8 cellular contexts compared by ENCODE assay signal in genomic region chr4:70703695-70704332, GRCh38. TPM values are rescaled to one million over a fixed set of nuclear protein-coding genes. Genes with fewer than 3 reads are reported as not detected.
A peak's percentile ranks its signal among the peaks of the same experiment; 100 is the strongest.
DNase-seq lines count a peak whose midpoint lies in the region; ATAC-seq and TF ChIP-seq lines count a peak whose summit lies in the region.

No MANE protein-coding gene starts in this region.

- H3K4me1 Mint-ChIP-seq in T-helper 2 cell treated with Interferon-gamma antibody and Interleukin-4, amounts not matched to agents 5 μg/mL and 100 μg/mL, for 36 hours (ENCODE audit: low read depth) = peaks cover 25% of the 10 kb centered on the region
- H3K4me1 Mint-ChIP-seq in activated T-cell treated with anti-CD3 and anti-CD28 coated beads, Interleukin-2, amount 50 U/mL, for 72 hours (ENCODE audit: low read depth) = peaks cover 26% of the 10 kb centered on the region

- intact Hi-C loops in head of caudate nucleus (cut with DNase I) (loop anchor here (2.0 to 10.0 kb wide), 2 partner anchors 15 to 291 kb away; partner anchors contain the start of genes DCK and UTP3), prostate gland (cut with DNase I) (loop anchor here (2.0 kb wide), 1 partner anchor 15 kb away; the partner anchor contains the start of gene UTP3)

- no peak for DNase-seq in T-helper 2 cell treated with Interferon-gamma antibody and Interleukin-4, amounts not matched to agents 5 μg/mL and 100 μg/mL, for 36 hours (ENCODE audit: low spot score)
- DNase-seq in T-helper 2 cell (no peak), NCI-H1417 treated with DMSO at 0.1 percent for 48 hours (lab: John Stamatoyannopoulos, UW) (peak; percentile 45), head of caudate nucleus (peak in 39 of 42 donors; percentile 16 to 83 (median 54)), prostate gland (ENCODE audit: low spot score) (peak; percentile 12), epidermal melanocyte (ENCODE audit: insufficient read length, low spot score) (no peak), NOMO-1 (lab: John Stamatoyannopoulos, UW; ENCODE audit: unreplicated experiment in 2 of 2) (no peak)
- DNase-seq in activated T-cell treated with anti-CD3 and anti-CD28 coated beads, Interleukin-2, amount 50 U/mL, for 72 hours = no peak

- TF ChIP-seq POLR2A in prostate gland (IDR thresholded peaks at IDR 0.05) = no peak

- peaks cover 3% of the 10 kb centered on the region for H3K4me1 ChIP-seq in prostate gland (replicated peaks)

- H3K36me3 Mint-ChIP-seq in T-helper 2 cell treated with Interferon-gamma antibody and Interleukin-4, amounts not matched to agents 5 μg/mL and 100 μg/mL, for 36 hours (ENCODE audit: low read depth) = no peaks in the 10 kb centered on the region
- H3K36me3 Mint-ChIP-seq in activated T-cell treated with anti-CD3 and anti-CD28 coated beads, Interleukin-2, amount 50 U/mL, for 72 hours (ENCODE audit: insufficient read depth in 2 of 2) = peaks cover 2 to 6% of the 10 kb centered on the region in 2 donors

- TF ChIP-seq CTCF in prostate gland (IDR thresholded peaks at IDR 0.05) = no peak

- H3K9me3 Mint-ChIP-seq in T-helper 2 cell treated with Interferon-gamma antibody and Interleukin-4, amounts not matched to agents 5 μg/mL and 100 μg/mL, for 36 hours = no peaks in the 10 kb centered on the region
- no peaks in the 10 kb centered on the region for H3K9me3 Mint-ChIP-seq in activated T-cell treated with anti-CD3 and anti-CD28 coated beads, Interleukin-2, amount 50 U/mL, for 72 hours

- peak overlapping the region; percentile 85 for H3K27ac Mint-ChIP-seq in T-helper 2 cell treated with Interferon-gamma antibody and Interleukin-4, amounts not matched to agents 5 μg/mL and 100 μg/mL, for 36 hours
- H3K27ac Mint-ChIP-seq in activated T-cell treated with anti-CD3 and anti-CD28 coated beads, Interleukin-2, amount 50 U/mL, for 72 hours = peak overlapping the region; percentile 89

- no peaks in the 10 kb centered on the region for H3K36me3 ChIP-seq in prostate gland

- ATAC-seq in activated T-cell treated with anti-CD3 and anti-CD28 coated beads, Interleukin-2, amount 50 U/mL, for 72 hours (replicated peaks in 1 of 2) = peak; percentile 4 to 16

- peak overlapping the region; percentile 82 to 95 for H3K4me3 ChIP-seq in prostate gland

- H3K27me3 Mint-ChIP-seq in T-helper 2 cell treated with Interferon-gamma antibody and Interleukin-4, amounts not matched to agents 5 μg/mL and 100 μg/mL, for 36 hours (ENCODE audit: low read depth) = no peaks in the 10 kb centered on the region
- no peaks in the 10 kb centered on the region for H3K27me3 Mint-ChIP-seq in activated T-cell treated with anti-CD3 and anti-CD28 coated beads, Interleukin-2, amount 50 U/mL, for 72 hours (ENCODE audit: low read depth)

- H3K4me3 Mint-ChIP-seq in T-helper 2 cell treated with Interferon-gamma antibody and Interleukin-4, amounts not matched to agents 5 μg/mL and 100 μg/mL, for 36 hours = peak overlapping the region; percentile 82
- peak overlapping the region; percentile 91 to 93 for H3K4me3 Mint-ChIP-seq in activated T-cell treated with anti-CD3 and anti-CD28 coated beads, Interleukin-2, amount 50 U/mL, for 72 hours

- H3K27ac ChIP-seq in prostate gland = peak overlapping the region; percentile 92 to 97

- H3K27me3 ChIP-seq in prostate gland (replicated peaks; ENCODE audit: insufficient read depth) = no peaks in the 10 kb centered on the region

- WGBS in prostate gland = 3% methylated on average over 14 of the region's 14 CpGs

- no peaks in the 10 kb centered on the region for H3K9me3 ChIP-seq in prostate gland

RNA-seq across cellular contexts. Expression of gene UTP3, which starts 15.5 kb away (rescaled TPM):
- total RNA-seq in activated T-cell treated with anti-CD3 and anti-CD28 coated beads, Interleukin-2, amount 50 U/mL, for 72 hours = 10 to 100 TPM; 24.3 to 26.0 TPM
- total RNA-seq in prostate gland = 10 to 100 TPM; 13.4 to 19.7 TPM

RNA-seq across cellular contexts. Expression of gene RUFY3, which starts 17.9 kb away (rescaled TPM):
- total RNA-seq in activated T-cell treated with anti-CD3 and anti-CD28 coated beads, Interleukin-2, amount 50 U/mL, for 72 hours = 10 to 100 TPM; 27.6 to 30.2 TPM
- 100 to 1,000 TPM in 1 of 2 donors, 10 to 100 TPM in 1; 51.7 to 118 TPM for total RNA-seq in prostate gland

RNA-seq across cellular contexts. Expression of gene JCHAIN, which starts 37.5 kb away (rescaled TPM):
- under 1 TPM in 1 of 2 donors, not detected in 1; 0.49 TPM for total RNA-seq in activated T-cell treated with anti-CD3 and anti-CD28 coated beads, Interleukin-2, amount 50 U/mL, for 72 hours
- 1 to 10 TPM in 1 of 2 donors, under 1 TPM in 1; 0.62 to 2.0 TPM for total RNA-seq in prostate gland

Comparison
In these comparisons a context has a peak if more than half of its experiments do, and no peak if none do; other contexts are left out.
1. DNase-seq: peak in NCI-H1417 treated with DMSO at 0.1 percent for 48 hours (single experiment), head of caudate nucleus (39 of 42) and prostate gland (single experiment); none in T-helper 2 cell treated with Interferon-gamma antibody and Interleukin-4, amounts not matched to agents 5 μg/mL and 100 μg/mL, for 36 hours (single experiment), T-helper 2 cell (0 of 5), activated T-cell treated with anti-CD3 and anti-CD28 coated beads, Interleukin-2, amount 50 U/mL, for 72 hours (0 of 2), epidermal melanocyte (single experiment) and NOMO-1 (0 of 2).